In the genomic region with DNA sequence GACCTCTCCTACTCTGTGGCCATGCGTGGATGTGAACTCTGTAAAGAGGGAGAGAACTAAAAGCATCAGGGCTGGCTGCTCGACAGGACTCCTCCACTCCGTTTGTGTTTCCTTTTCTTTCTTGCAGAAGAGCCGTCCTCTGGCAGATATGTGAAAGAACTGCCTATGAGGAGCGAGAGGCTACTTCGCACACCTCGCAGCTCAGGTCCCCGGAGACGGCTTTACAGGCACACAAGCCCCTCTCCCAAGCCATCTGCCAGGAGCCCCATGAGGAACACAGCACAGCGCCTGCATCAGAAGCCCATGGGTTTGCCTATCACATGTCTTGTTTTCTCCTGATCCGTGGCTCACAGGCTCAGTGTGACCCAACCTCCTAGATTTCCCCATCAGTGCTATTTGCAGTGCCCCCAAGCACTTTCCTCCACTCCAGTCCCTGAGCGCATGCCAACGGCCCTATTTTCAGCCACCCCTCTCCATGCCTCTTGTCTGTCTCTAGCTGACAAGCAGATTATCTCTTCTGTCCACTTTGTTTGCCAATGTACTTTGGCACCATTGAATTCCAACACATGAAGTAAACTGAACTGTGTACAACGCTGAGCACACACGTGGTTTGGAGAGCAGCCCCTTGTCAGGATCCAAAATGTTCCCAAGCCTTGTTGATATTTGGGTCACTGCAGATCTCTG, we compare ENCODE assay signal across 1 cellular context.
TF ChIP-seq lines count a peak whose summit lies in the region.

No MANE protein-coding gene starts in this region.

TF ChIP-seq in HepG2, 621 proteins besides CTCF, POLR2A, EP300 and RAD21 (continued from another document):
- TF ChIP-seq, protein P1, sequence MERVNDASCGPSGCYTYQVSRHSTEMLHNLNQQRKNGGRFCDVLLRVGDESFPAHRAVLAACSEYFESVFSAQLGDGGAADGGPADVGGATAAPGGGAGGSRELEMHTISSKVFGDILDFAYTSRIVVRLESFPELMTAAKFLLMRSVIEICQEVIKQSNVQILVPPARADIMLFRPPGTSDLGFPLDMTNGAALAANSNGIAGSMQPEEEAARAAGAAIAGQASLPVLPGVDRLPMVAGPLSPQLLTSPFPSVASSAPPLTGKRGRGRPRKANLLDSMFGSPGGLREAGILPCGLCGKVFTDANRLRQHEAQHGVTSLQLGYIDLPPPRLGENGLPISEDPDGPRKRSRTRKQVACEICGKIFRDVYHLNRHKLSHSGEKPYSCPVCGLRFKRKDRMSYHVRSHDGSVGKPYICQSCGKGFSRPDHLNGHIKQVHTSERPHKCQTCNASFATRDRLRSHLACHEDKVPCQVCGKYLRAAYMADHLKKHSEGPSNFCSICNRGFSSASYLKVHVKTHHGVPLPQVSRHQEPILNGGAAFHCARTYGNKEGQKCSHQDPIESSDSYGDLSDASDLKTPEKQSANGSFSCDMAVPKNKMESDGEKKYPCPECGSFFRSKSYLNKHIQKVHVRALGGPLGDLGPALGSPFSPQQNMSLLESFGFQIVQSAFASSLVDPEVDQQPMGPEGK (CRISPR knock-in tag; IDR thresholded peaks at IDR 0.05) = no peak
- TF ChIP-seq MAF1 (CRISPR knock-in tag; IDR thresholded peaks at IDR 0.05; ENCODE audit: borderline replicate concordance) = no peak
- TF ChIP-seq, protein P2, sequence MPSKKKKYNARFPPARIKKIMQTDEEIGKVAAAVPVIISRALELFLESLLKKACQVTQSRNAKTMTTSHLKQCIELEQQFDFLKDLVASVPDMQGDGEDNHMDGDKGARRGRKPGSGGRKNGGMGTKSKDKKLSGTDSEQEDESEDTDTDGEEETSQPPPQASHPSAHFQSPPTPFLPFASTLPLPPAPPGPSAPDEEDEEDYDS (CRISPR knock-in tag; IDR thresholded peaks at IDR 0.05) = 0 out of 2 replicates have a peak, but pooled peaks have one; percentile 16
- TF ChIP-seq SMYD3 (CRISPR knock-in tag; IDR thresholded peaks at IDR 0.05) = no peak
- no peak for TF ChIP-seq ZBTB7A (CRISPR knock-in tag; IDR thresholded peaks at IDR 0.05)
- TF ChIP-seq, protein P3, sequence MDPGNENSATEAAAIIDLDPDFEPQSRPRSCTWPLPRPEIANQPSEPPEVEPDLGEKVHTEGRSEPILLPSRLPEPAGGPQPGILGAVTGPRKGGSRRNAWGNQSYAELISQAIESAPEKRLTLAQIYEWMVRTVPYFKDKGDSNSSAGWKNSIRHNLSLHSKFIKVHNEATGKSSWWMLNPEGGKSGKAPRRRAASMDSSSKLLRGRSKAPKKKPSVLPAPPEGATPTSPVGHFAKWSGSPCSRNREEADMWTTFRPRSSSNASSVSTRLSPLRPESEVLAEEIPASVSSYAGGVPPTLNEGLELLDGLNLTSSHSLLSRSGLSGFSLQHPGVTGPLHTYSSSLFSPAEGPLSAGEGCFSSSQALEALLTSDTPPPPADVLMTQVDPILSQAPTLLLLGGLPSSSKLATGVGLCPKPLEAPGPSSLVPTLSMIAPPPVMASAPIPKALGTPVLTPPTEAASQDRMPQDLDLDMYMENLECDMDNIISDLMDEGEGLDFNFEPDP (CRISPR knock-in tag; conservative IDR thresholded peaks at IDR 0.05) = no peak
